19 cellular contexts compared by ENCODE assay signal in genomic region chr11:118174006-118174567, GRCh38. TPM values are rescaled to one million over a fixed set of nuclear protein-coding genes. Genes with fewer than 3 reads are reported as not detected.
"Had no signal": no experiment of that assay in that cellular context is flagged by ENCODE, and none has a peak within 500 bp of the region (broad histone marks: within the 10 kb centered on the region; RNA-seq: fewer than 3 reads in every experiment).

No MANE protein-coding gene starts in this region.

- H3K9me3 ChIP-seq: esophagus muscularis mucosa, lower lobe of right lung, testis, upper lobe of right lung had no signal

- H3K36me3 ChIP-seq: esophagus muscularis mucosa, lower lobe of right lung, upper lobe of right lung had no signal

- H3K4me1 Mint-ChIP-seq: stimulated activated naive CD8-positive, alpha-beta T cell treated with anti-CD3 and anti-CD28 coated beads, Interleukin-15, amount 100 ng/mL, for 72 hours had no signal

- H3K9me3 Mint-ChIP-seq: activated CD4-positive, alpha-beta T cell treated with anti-CD3 and anti-CD28 coated beads, Interleukin-2, amount 10 ng/mL, durations not matched to agents 24 days and 14 days; activated CD8-positive, alpha-beta T cell treated with anti-CD3 and anti-CD28 coated beads for 36 hours; activated T-helper 2 cell treated with anti-CD3 and anti-CD28 coated beads, Interferon-gamma antibody, Interleukin-2, Interleukin-4, amounts not matched to agents 10 μg/mL and 5 μg/mL and 100 μg/mL, durations not matched to agents 14 hours and 24 hours and 36 hours; naive thymus-derived CD8-positive, alpha-beta T cell; stimulated activated naive CD8-positive, alpha-beta T cell treated with anti-CD3 and anti-CD28 coated beads, Interleukin-15, amount 100 ng/mL, for 72 hours had no signal

- DNase-seq: activated CD4-positive, alpha-beta T cell treated with anti-CD3 and anti-CD28 coated beads, Interleukin-2, amount 10 ng/mL, durations not matched to agents 24 days and 14 days; activated CD8-positive, alpha-beta T cell treated with anti-CD3 and anti-CD28 coated beads for 36 hours; activated naive CD4-positive, alpha-beta T cell treated with anti-CD3 and anti-CD28 coated beads, Interleukin-2, amount 50 U/mL, for 16 hours; activated T-cell treated with anti-CD3 and anti-CD28 coated beads, Interleukin-2, amount 50 U/mL, for 1 hour; aorta; cerebellar nuclear complex; effector CD8-positive, alpha-beta T cell; lower lobe of right lung; naive thymus-derived CD8-positive, alpha-beta T cell; occipital lobe; stimulated activated CD4-positive, alpha-beta T cell treated with anti-CD3 and anti-CD28 coated beads, Interleukin-4, amount 100 ng/mL, for 1 hour; stimulated activated naive CD8-positive, alpha-beta T cell treated with anti-CD3 and anti-CD28 coated beads, Interleukin-15, amount 100 ng/mL, for 72 hours; testis; upper lobe of right lung had no signal

- ATAC-seq: activated CD8-positive, alpha-beta T cell treated with anti-CD3 and anti-CD28 coated beads for 36 hours; naive thymus-derived CD8-positive, alpha-beta T cell; stimulated activated naive CD8-positive, alpha-beta T cell treated with anti-CD3 and anti-CD28 coated beads, Interleukin-15, amount 100 ng/mL, for 72 hours had no signal

- H3K27ac ChIP-seq: lower lobe of right lung, testis, upper lobe of right lung had no signal

- H3K27me3 ChIP-seq: testis, upper lobe of right lung had no signal

- H3K4me2 ChIP-seq: smooth muscle cell had no signal

- H3K4me3 Mint-ChIP-seq: activated CD4-positive, alpha-beta T cell treated with anti-CD3 and anti-CD28 coated beads, Interleukin-2, amount 10 ng/mL, durations not matched to agents 24 days and 14 days; activated CD8-positive, alpha-beta T cell treated with anti-CD3 and anti-CD28 coated beads for 36 hours; naive thymus-derived CD8-positive, alpha-beta T cell; stimulated activated naive CD8-positive, alpha-beta T cell treated with anti-CD3 and anti-CD28 coated beads, Interleukin-15, amount 100 ng/mL, for 72 hours had no signal

- H3K4me3 ChIP-seq: esophagus muscularis mucosa, lower lobe of right lung, smooth muscle cell, testis, upper lobe of right lung had no signal

- H3K27ac Mint-ChIP-seq: activated CD4-positive, alpha-beta T cell treated with anti-CD3 and anti-CD28 coated beads, Interleukin-2, amount 10 ng/mL, durations not matched to agents 24 days and 14 days; activated CD8-positive, alpha-beta T cell treated with anti-CD3 and anti-CD28 coated beads for 36 hours; activated T-helper 2 cell treated with anti-CD3 and anti-CD28 coated beads, Interferon-gamma antibody, Interleukin-2, Interleukin-4, amounts not matched to agents 10 μg/mL and 5 μg/mL and 100 μg/mL, durations not matched to agents 14 hours and 24 hours and 36 hours had no signal

- H3K36me3 Mint-ChIP-seq: naive thymus-derived CD8-positive, alpha-beta T cell had no signal

RNA-seq across cellular contexts. Expression of gene SCN2B, which starts 2.4 kb away (rescaled TPM):
- total RNA-seq: activated CD8-positive, alpha-beta T cell treated with anti-CD3 and anti-CD28 coated beads for 36 hours; mesenteric fat pad; naive thymus-derived CD8-positive, alpha-beta T cell had no signal
- polyA plus RNA-seq: aorta; naive thymus-derived CD8-positive, alpha-beta T cell had no signal

RNA-seq across cellular contexts. Expression of gene SCN4B, which starts 21.5 kb away (rescaled TPM):
- total RNA-seq: naive thymus-derived CD8-positive, alpha-beta T cell; smooth muscle cell had no signal
- polyA plus RNA-seq: naive thymus-derived CD8-positive, alpha-beta T cell; smooth muscle cell had no signal

RNA-seq across cellular contexts. Expression of gene JAML, which starts 50.7 kb away (rescaled TPM):
- total RNA-seq: bronchial epithelial cell, smooth muscle cell had no signal
- polyA plus RNA-seq: smooth muscle cell had no signal
